19 cellular contexts compared by ENCODE assay signal in the genomic region with DNA sequence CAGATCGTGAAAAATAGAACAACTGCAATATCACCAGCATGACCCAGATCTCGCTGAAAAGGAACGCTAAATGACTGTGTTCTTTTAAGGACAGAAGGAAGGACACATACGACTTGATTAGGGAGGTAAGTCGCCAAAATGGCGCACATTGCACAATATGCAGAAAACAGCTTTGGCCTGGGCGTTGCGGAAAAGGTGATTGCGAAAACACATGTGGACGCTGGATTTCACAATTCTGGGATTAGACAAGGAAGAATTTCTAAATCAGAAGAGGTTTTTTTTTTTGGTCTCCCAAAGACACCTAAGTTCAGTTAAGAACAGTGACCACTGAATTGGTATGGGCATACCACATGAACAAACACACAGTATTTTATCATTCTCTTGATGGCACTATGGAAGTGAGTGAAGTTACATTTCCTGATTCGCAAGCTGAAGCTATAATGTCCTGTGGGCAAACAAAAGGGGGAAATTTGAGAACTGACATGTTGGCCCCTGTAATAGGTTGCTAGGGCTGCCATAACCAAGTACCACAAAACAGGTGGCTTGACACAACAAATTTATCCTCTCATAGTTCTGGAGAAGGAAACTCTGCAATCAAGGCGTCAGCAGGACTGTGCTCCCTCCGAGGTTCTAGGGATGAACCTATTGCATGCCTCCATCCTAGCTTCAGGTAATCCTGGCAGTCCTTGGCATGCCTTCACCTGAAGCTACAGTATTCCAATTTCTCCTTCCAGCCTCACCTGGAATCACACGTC. TPM values are rescaled to one million over a fixed set of nuclear protein-coding genes. Genes with fewer than 3 reads are reported as not detected.
DNase-seq lines count a peak whose midpoint lies in the region; ATAC-seq, FAIRE-seq and TF ChIP-seq lines count a peak whose summit lies in the region.
"Had no signal": no experiment of that assay in that cellular context is flagged by ENCODE, and none has a peak within 500 bp of the region (broad histone marks: within the 10 kb centered on the region; RNA-seq: fewer than 3 reads in every experiment).

No MANE protein-coding gene starts in this region.

- BruUV-seq in K562 (replicated peaks; lab: Mats Ljungman, UMichigan), result TSS peak; percentile 89

- peak overlapping the region; percentile 65 to 74 for H3K9ac ChIP-seq in K562 (ENCODE audit: insufficient read depth in 1 of 2, low read depth in 2 of 2, low read length in 2 of 2)
- H3K9ac ChIP-seq: parathyroid adenoma had no signal

- TF ChIP-seq POLR2A in K562 (conservative IDR thresholded peaks at IDR 0.05), result no peak

- H3K27me3 ChIP-seq in K562 (ENCODE audit: control insufficient read depth in 2 of 2, insufficient read depth in 2 of 2, low read length in 2 of 2), result no peaks in the 10 kb centered on the region
- H3K27me3 ChIP-seq in CD8-positive, alpha-beta T cell (ENCODE audit: insufficient read depth, low read length), result peaks cover 4% of the 10 kb centered on the region

- peak overlapping the region; percentile 89 for H3K27ac ChIP-seq in K562 (ENCODE audit: extremely low read depth, low read depth, low read length)
- no peak overlapping the region for H3K27ac ChIP-seq in CD8-positive, alpha-beta T cell (ENCODE audit: low read depth, low read length)
- H3K27ac ChIP-seq: parathyroid adenoma had no signal

- no peak for FAIRE-seq in K562 (lab: Jason Lieb, UNC)
- FAIRE-seq: kidney had no signal

- in situ Hi-C loops in K562 (cut with MboI), result no loop called here

- DNase-seq in HS-5 (ENCODE audit: low read depth), result peak; percentile 70
- peak; percentile 40 for DNase-seq in NCI-H460 (ENCODE audit: extremely low read depth, low read depth)
- peak in 2 of 4 experiments; percentile 35 to 70 for DNase-seq in K562 (ENCODE audit: extremely low read depth in 1 of 4, low spot score in 3 of 4)
- no peak for DNase-seq in nephron progenitor cell
- no peak for DNase-seq in NCI-H187 treated with DMSO at 0.1 percent for 48 hours (lab: John Stamatoyannopoulos, UW)
- DNase-seq in RKO (ENCODE audit: low spot score), result no peak
- DNase-seq in CD8-positive, alpha-beta T cell, result no peak
- DNase-seq: activated CD4-positive, alpha-beta T cell treated with anti-CD3 and anti-CD28 coated beads, Interleukin-2, amount 10 ng/mL, durations not matched to agents 7 days and 5 days; activated naive CD8-positive, alpha-beta T cell treated with anti-CD3 and anti-CD28 coated beads for 36 hours; activated T-cell treated with anti-CD3 and anti-CD28 coated beads, Interleukin-2, amount 50 U/mL, for 1 hour; endodermal cell; kidney; RPMI8226; substantia nigra had no signal

- no peak for TF ChIP-seq RAD21 in K562 (CRISPR knock-in tag; conservative IDR thresholded peaks at IDR 0.05 in 1 of 2, IDR thresholded peaks at IDR 0.05 in 1 of 2)

- H3K4me1 Mint-ChIP-seq in nephron progenitor cell, result peaks cover 16% of the 10 kb centered on the region
- H3K4me1 Mint-ChIP-seq in CD8-positive, alpha-beta T cell (ENCODE audit: low read depth), result no peaks in the 10 kb centered on the region
- H3K4me1 Mint-ChIP-seq: activated CD4-positive, alpha-beta T cell treated with anti-CD3 and anti-CD28 coated beads, Interleukin-2, amount 10 ng/mL, durations not matched to agents 7 days and 5 days; activated naive CD8-positive, alpha-beta T cell treated with anti-CD3 and anti-CD28 coated beads for 36 hours had no signal

- 14% methylated on average over 14 of the region's 14 CpGs for WGBS in K562 (ENCODE audit: insufficient coverage, low coverage, missing lambda C conversion rate)

- POLR2A ChIA-PET in K562 (lab: Yijun Ruan, JAX), result interaction anchor here (0.5 to 1.9 kb wide), 10 partner anchors 17 to 1222 kb away, joined by 3 to 8 read pairs (median 3); a partner anchor contains a TSS
- POLR2A ChIA-PET in CD8-positive, alpha-beta T cell (lab: Charles Lee), result no interaction called here

- intact Hi-C loops in K562 (cut with micrococcal nuclease), result loop anchor here (2.0 kb wide), 1 partner anchor 26 kb away; a partner anchor contains a TSS
- intact Hi-C loops in CD8-positive, alpha-beta T cell (cut with DNase I, micrococcal nuclease), result no loop called here

- H3K4me3 Mint-ChIP-seq in nephron progenitor cell, result peak overlapping the region; percentile 53
- no peak overlapping the region for H3K4me3 Mint-ChIP-seq in CD8-positive, alpha-beta T cell
- H3K4me3 Mint-ChIP-seq: activated CD4-positive, alpha-beta T cell treated with anti-CD3 and anti-CD28 coated beads, Interleukin-2, amount 10 ng/mL, durations not matched to agents 7 days and 5 days; activated naive CD8-positive, alpha-beta T cell treated with anti-CD3 and anti-CD28 coated beads for 36 hours; endodermal cell; T-helper 2 cell treated with Interferon-gamma antibody and Interleukin-4, amounts not matched to agents 5 μg/mL and 100 μg/mL, for 36 hours had no signal

- ATAC-seq in K562, result peak; percentile 52
- no peak for ATAC-seq in CD8-positive, alpha-beta T cell

- 0 out of 3 replicates have a peak, but pooled peaks cover 2% of the 10 kb centered on the region for H3K79me2 ChIP-seq in K562 (ENCODE audit: control insufficient read depth, insufficient read depth, low read length)
- H3K79me2 ChIP-seq: parathyroid adenoma had no signal

- H2AFZ ChIP-seq in K562 (ENCODE audit: low read depth, low read length), result peak overlapping the region; percentile 93
- H2AFZ ChIP-seq: parathyroid adenoma had no signal

- no peaks in the 10 kb centered on the region for H3K36me3 ChIP-seq in K562 (ENCODE audit: control insufficient read depth, insufficient read depth, low read length)
- no peaks in the 10 kb centered on the region for H3K36me3 ChIP-seq in CD8-positive, alpha-beta T cell (ENCODE audit: insufficient read depth, low read length)
- H3K36me3 ChIP-seq: HAP-1 had no signal

- H4K20me1 ChIP-seq in K562 (replicated peaks; ENCODE audit: control insufficient read depth, insufficient read depth, low read length), result no peaks in the 10 kb centered on the region

- TF ChIP-seq EP300 in K562 (IDR thresholded peaks at IDR 0.05; ENCODE audit: low read length), result no peak; the same call in 1 of the 2 replicates

- peak overlapping the region; percentile 84 for H3K4me2 ChIP-seq in K562 (ENCODE audit: insufficient read depth, low read length)

- H3K27me3 Mint-ChIP-seq in nephron progenitor cell (ENCODE audit: low read depth, poor library complexity), result no peaks in the 10 kb centered on the region
- H3K27me3 Mint-ChIP-seq in CD8-positive, alpha-beta T cell (ENCODE audit: low read depth), result peaks cover 38% of the 10 kb centered on the region

- H3K9me1 ChIP-seq in K562 (ENCODE audit: control insufficient read depth, insufficient read depth, low read length), result no peaks in the 10 kb centered on the region

- H3K27ac Mint-ChIP-seq in nephron progenitor cell, result peak overlapping the region; percentile 39
- H3K27ac Mint-ChIP-seq in CD8-positive, alpha-beta T cell, result no peak overlapping the region
- H3K27ac Mint-ChIP-seq: activated CD4-positive, alpha-beta T cell treated with anti-CD3 and anti-CD28 coated beads, Interleukin-2, amount 10 ng/mL, durations not matched to agents 7 days and 5 days; activated naive CD8-positive, alpha-beta T cell treated with anti-CD3 and anti-CD28 coated beads for 36 hours; endodermal cell; T-helper 2 cell treated with Interferon-gamma antibody and Interleukin-4, amounts not matched to agents 5 μg/mL and 100 μg/mL, for 36 hours had no signal

- CTCF ChIA-PET in K562 (lab: Yijun Ruan, JAX; ENCODE audit: low intra/inter-chr PET ratio), result interaction anchor here (0.6 kb wide), 1 partner anchor 533 kb away, joined by 3 read pairs; no protein-coding TSS in a partner anchor
- CTCF ChIA-PET in CD8-positive, alpha-beta T cell (lab: Charles Lee), result no interaction called here

- no peaks in the 10 kb centered on the region for H3K9me3 ChIP-seq in K562 (replicated peaks; ENCODE audit: control insufficient read depth, insufficient read depth, low read depth, low read length)
- no peaks in the 10 kb centered on the region for H3K9me3 ChIP-seq in CD8-positive, alpha-beta T cell (ENCODE audit: low read length)
- H3K9me3 ChIP-seq: HAP-1 had no signal

- H3K4me3 ChIP-seq in K562, result peak overlapping the region; percentile 22; the same call in 1 of the 2 replicates
- H3K4me3 ChIP-seq in CD8-positive, alpha-beta T cell (ENCODE audit: low read depth, low read length), result no peak overlapping the region
- H3K4me3 ChIP-seq: HAP-1 had no signal

- no peaks in the 10 kb centered on the region for H3K36me3 Mint-ChIP-seq in nephron progenitor cell (ENCODE audit: low read depth)
- no peaks in the 10 kb centered on the region for H3K36me3 Mint-ChIP-seq in CD8-positive, alpha-beta T cell
- H3K36me3 Mint-ChIP-seq: activated naive CD8-positive, alpha-beta T cell treated with anti-CD3 and anti-CD28 coated beads for 36 hours had no signal

- peaks cover 7% of the 10 kb centered on the region for H3K9me3 Mint-ChIP-seq in nephron progenitor cell
- H3K9me3 Mint-ChIP-seq in CD8-positive, alpha-beta T cell, result no peaks in the 10 kb centered on the region
- H3K9me3 Mint-ChIP-seq: activated CD4-positive, alpha-beta T cell treated with anti-CD3 and anti-CD28 coated beads, Interleukin-2, amount 10 ng/mL, durations not matched to agents 7 days and 5 days; activated naive CD8-positive, alpha-beta T cell treated with anti-CD3 and anti-CD28 coated beads for 36 hours; endodermal cell; T-helper 2 cell treated with Interferon-gamma antibody and Interleukin-4, amounts not matched to agents 5 μg/mL and 100 μg/mL, for 36 hours had no signal

- peaks cover 33 to 57% of the 10 kb centered on the region in 2 experiments; a peak in 4 of 5 replicates for H3K4me1 ChIP-seq in K562 (replicated peaks in 1 of 2; ENCODE audit: control insufficient read depth in 2 of 2, insufficient read depth in 2 of 2, low read length in 2 of 2)
- no peaks in the 10 kb centered on the region for H3K4me1 ChIP-seq in CD8-positive, alpha-beta T cell (ENCODE audit: insufficient read depth, low read length)
- H3K4me1 ChIP-seq: HAP-1, parathyroid adenoma had no signal

- no peak for TF ChIP-seq CTCF in K562 (IDR thresholded peaks at IDR 0.05 in 2 of 3, conservative IDR thresholded peaks at IDR 0.05 in 1 of 3; ENCODE audit: insufficient read depth in 2 of 3, low read depth in 1 of 3, low read length in 3 of 3)
- no peak for TF ChIP-seq CTCF in nephron progenitor cell (IDR thresholded peaks at IDR 0.05)
- TF ChIP-seq CTCF in CD8-positive, alpha-beta T cell (IDR thresholded peaks at IDR 0.05), result no peak

RNA-seq across cellular contexts. Expression of a gene that starts 25.8 kb away (rescaled TPM):
- total RNA-seq in NCI-H460 (2014; rRNA removed; shearing (Covaris generic)), result not detected in 2 replicates
- not detected in 2 replicates for polyA plus RNA-seq in NCI-H460 (2014; cell fraction: nucleus; rRNA removed)
- not detected in 2 replicates for total RNA-seq in K562 (2011; cell fraction: chromatin; rRNA removed; ENCODE audit: low replicate concordance)
- not detected in 2 replicates for total RNA-seq in K562 (2011; cell fraction: nucleolus; rRNA removed)
- total RNA-seq in K562 (2011; cell fraction: nucleoplasm; rRNA removed), result not detected in 2 replicates
- 1.1 and 1.2 TPM in 2 replicates for total RNA-seq in K562 (2014; rRNA removed)
- 1.2 and 2.4 TPM in 2 replicates for total RNA-seq in K562 (2014; rRNA removed; fragmentation: Illumina TruSeq; extraction: Trizol)
- 1.2 and 1.6 TPM in 2 replicates for total RNA-seq in K562 (2015; rRNA removed; fragmentation: Illumina TruSeq; extraction: Trizol)
- 1.2 and 1.3 TPM in 2 replicates for total RNA-seq in K562 (2021)
- polyA plus RNA-seq in K562 (2011; rRNA removed), result 1.5 and 1.8 TPM in 2 replicates
- 0.12 TPM in 1 of 2 replicates, not detected in the other for polyA plus RNA-seq in K562 (2011; cell fraction: cytosol; rRNA removed)
- 0.36 TPM in 1 of 2 replicates, not detected in the other for polyA plus RNA-seq in K562 (2011; cell fraction: nucleus; rRNA removed)
- 3.3 and 13.0 TPM in 2 replicates for polyA plus RNA-seq in K562 (2012)
- 1.1 and 1.6 TPM in 2 replicates for polyA plus RNA-seq in K562 (2014; fragmentation: Illumina TruSeq; extraction: Trizol)
- 1 to 10 TPM in 1 of 2 experiments, under 1 TPM in 1; 0.85 to 1.0 TPM for polyA plus RNA-seq in K562 (2014; fragmentation: Nextera tagmentation; extraction: Ambion mirVana)
- 1.4 and 1.8 TPM in 2 replicates for polyA plus RNA-seq in K562 (2014; rRNA removed)
- 0.66 and 0.70 TPM in 2 replicates for polyA minus RNA-seq in K562 (2011; rRNA and poly(A)+ RNA removed)
- not detected in 2 replicates for polyA minus RNA-seq in K562 (2011; cell fraction: cytosol; rRNA and poly(A)+ RNA removed)
- polyA minus RNA-seq in K562 (2011; cell fraction: nucleus; rRNA and poly(A)+ RNA removed), result 0.89 TPM in 1 of 2 replicates, not detected in the other
- total RNA-seq in CD8-positive, alpha-beta T cell, result not detected
- total RNA-seq: activated CD4-positive, alpha-beta T cell treated with anti-CD3 and anti-CD28 coated beads, Interleukin-2, amount 10 ng/mL, durations not matched to agents 7 days and 5 days; Daoy had no signal
- polyA plus RNA-seq: BJ had no signal

RNA-seq across cellular contexts. Expression of a gene that starts 29.3 kb away (rescaled TPM):
- total RNA-seq in NCI-H460 (2014; rRNA removed; shearing (Covaris generic)), result 0.07 TPM in 1 of 2 replicates, not detected in the other
- polyA plus RNA-seq in NCI-H460 (2014; cell fraction: nucleus; rRNA removed), result 0.19 TPM in 1 of 2 replicates, not detected in the other
- total RNA-seq in K562 (2011; cell fraction: chromatin; rRNA removed; ENCODE audit: low replicate concordance), result not detected in 2 replicates
- 0.26 TPM in 1 of 2 replicates, not detected in the other for total RNA-seq in K562 (2011; cell fraction: nucleolus; rRNA removed)
- 0.31 TPM in 1 of 2 replicates, not detected in the other for total RNA-seq in K562 (2011; cell fraction: nucleoplasm; rRNA removed)
- 0.59 and 0.65 TPM in 2 replicates for total RNA-seq in K562 (2014; rRNA removed)
- total RNA-seq in K562 (2014; rRNA removed; fragmentation: Illumina TruSeq; extraction: Trizol), result 0.07 TPM in 1 of 2 replicates, not detected in the other
- total RNA-seq in K562 (2015; rRNA removed; fragmentation: Illumina TruSeq; extraction: Trizol), result 0.25 and 0.30 TPM in 2 replicates
- total RNA-seq in K562 (2021), result 1.7 and 1.8 TPM in 2 replicates
- 0.06 and 0.31 TPM in 2 replicates for polyA plus RNA-seq in K562 (2011; rRNA removed)
- polyA plus RNA-seq in K562 (2011; cell fraction: cytosol; rRNA removed), result 0.22 and 0.57 TPM in 2 replicates
- 0.24 and 0.46 TPM in 2 replicates for polyA plus RNA-seq in K562 (2011; cell fraction: nucleus; rRNA removed)
- 0.78 and 1.1 TPM in 2 replicates for polyA plus RNA-seq in K562 (2012)
- polyA plus RNA-seq in K562 (2014; fragmentation: Illumina TruSeq; extraction: Trizol), result not detected in 2 replicates
- polyA plus RNA-seq in K562 (2014; fragmentation: Nextera tagmentation; extraction: Ambion mirVana), result under 1 TPM; 0.03 TPM
- polyA plus RNA-seq in K562 (2014; rRNA removed), result 0.67 and 0.99 TPM in 2 replicates
- 0.09 TPM in 1 of 2 replicates, not detected in the other for polyA minus RNA-seq in K562 (2011; rRNA and poly(A)+ RNA removed)
- not detected in 2 replicates for polyA minus RNA-seq in K562 (2011; cell fraction: cytosol; rRNA and poly(A)+ RNA removed)
- 0.27 and 1.1 TPM in 2 replicates for polyA minus RNA-seq in K562 (2011; cell fraction: nucleus; rRNA and poly(A)+ RNA removed)
- total RNA-seq in CD8-positive, alpha-beta T cell, result not detected
- total RNA-seq: activated CD4-positive, alpha-beta T cell treated with anti-CD3 and anti-CD28 coated beads, Interleukin-2, amount 10 ng/mL, durations not matched to agents 7 days and 5 days; activated naive CD8-positive, alpha-beta T cell treated with anti-CD3 and anti-CD28 coated beads for 36 hours had no signal
- polyA plus RNA-seq: BJ had no signal

Comparison
In these comparisons a context has a peak if more than half of its experiments do, and no peak if none do; other contexts are left out.
1. DNase-seq: peak in HS-5 (single experiment) and NCI-H460 (single experiment); none in nephron progenitor cell (single experiment), NCI-H187 treated with DMSO at 0.1 percent for 48 hours (single experiment), RKO (single experiment) and CD8-positive, alpha-beta T cell (0 of 7).